8 cellular contexts compared by ENCODE assay signal in genomic region chr1:201739492-201740085, GRCh38.
A peak's percentile ranks its signal among the peaks of the same experiment; 100 is the strongest.
DNase-seq lines count a peak whose midpoint lies in the region; ATAC-seq and TF ChIP-seq lines count a peak whose summit lies in the region.

No MANE protein-coding gene starts in this region.

- H3K36me3 ChIP-seq in mucosa of rectum (ENCODE audit: control insufficient read depth in 2 of 2, insufficient read depth in 2 of 2, low read length in 2 of 2) = no peaks in the 10 kb centered on the region

- H3K4me3 ChIP-seq in epithelial cell of esophagus (ENCODE audit: low read length) (peak overlapping the region; percentile 76), mucosa of rectum (ENCODE audit: low read length in 2 of 2) (peak overlapping the region; percentile 65 to 80)

- peak overlapping the region; percentile 63 to 68 for H3K9ac ChIP-seq in mucosa of rectum (ENCODE audit: low read depth in 1 of 2, low read length in 2 of 2)

- H3K9me3 ChIP-seq in mucosa of rectum (ENCODE audit: control insufficient read depth in 2 of 2, low read length in 2 of 2) = no peaks in the 10 kb centered on the region

- H3K27ac ChIP-seq in mucosa of rectum (ENCODE audit: low read depth in 2 of 2, low read length in 2 of 2) = peak overlapping the region; percentile 65 to 73

- no peaks in the 10 kb centered on the region for H3K27me3 ChIP-seq in mucosa of rectum (ENCODE audit: control insufficient read depth in 2 of 2, insufficient read depth in 2 of 2, low read length in 2 of 2)

- POLR2A ChIA-PET in GM10248 (lab: Yijun Ruan, JAX) = no interaction called here

- DNase-seq in GM10248 (ENCODE audit: extremely low spot score) = peak; percentile 45
- DNase-seq in NCI-H2227 (lab: John Stamatoyannopoulos, UW; ENCODE audit: unreplicated experiment) = peak; percentile 35
- DNase-seq in activated T-cell treated with anti-CD3 and anti-CD28 coated beads for 1 hour (ENCODE audit: low read depth) = peak; percentile 38
- peak; percentile 86 for DNase-seq in epithelial cell of esophagus (ENCODE audit: low read depth)
- DNase-seq in stimulated activated CD8-positive, alpha-beta memory T cell treated with anti-CD3 and anti-CD28 coated beads, Interleukin-4, amount 100 ng/mL, for 48 hours = peak; percentile 55

- CTCF ChIA-PET in GM10248 (lab: Yijun Ruan, JAX) = interaction anchor here (1.2 to 1.3 kb wide), 3 partner anchors 30 to 269 kb away, joined by 3 to 4 read pairs (median 3); no protein-coding TSS in a partner anchor

- H3K4me1 ChIP-seq in mucosa of rectum (ENCODE audit: control insufficient read depth in 2 of 2, insufficient read depth in 2 of 2, low read length in 2 of 2) = peaks cover 21 to 33% of the 10 kb centered on the region in 2 donors

- ATAC-seq in GM18511 (IDR thresholded peaks at IDR 0.05; ENCODE audit: unreplicated experiment) = no peak
- no peak for ATAC-seq in GM19397 (IDR thresholded peaks at IDR 0.05; ENCODE audit: unreplicated experiment)

- TF ChIP-seq CTCF in GM10248 (IDR thresholded peaks at IDR 0.05; ENCODE audit: control extremely low read depth, extremely low read depth, low read depth, missing control alignments) (no peak), epithelial cell of esophagus (IDR thresholded peaks at IDR 0.05; ENCODE audit: insufficient read depth, low read depth, low read length, missing control alignments) (no peak)

Comparison
In these comparisons a context has a peak if more than half of its experiments do, and no peak if none do; other contexts are left out.
1. DNase-seq: peak in every context shown above with its lines; median percentile 86 in epithelial cell of esophagus; 55 in stimulated activated CD8-positive, alpha-beta memory T cell treated with anti-CD3 and anti-CD28 coated beads, Interleukin-4, amount 100 ng/mL, for 48 hours; 45 in GM10248; 38 in activated T-cell treated with anti-CD3 and anti-CD28 coated beads for 1 hour; 35 in NCI-H2227.